ENCODE assay signal across 9 cellular contexts in the genomic region with DNA sequence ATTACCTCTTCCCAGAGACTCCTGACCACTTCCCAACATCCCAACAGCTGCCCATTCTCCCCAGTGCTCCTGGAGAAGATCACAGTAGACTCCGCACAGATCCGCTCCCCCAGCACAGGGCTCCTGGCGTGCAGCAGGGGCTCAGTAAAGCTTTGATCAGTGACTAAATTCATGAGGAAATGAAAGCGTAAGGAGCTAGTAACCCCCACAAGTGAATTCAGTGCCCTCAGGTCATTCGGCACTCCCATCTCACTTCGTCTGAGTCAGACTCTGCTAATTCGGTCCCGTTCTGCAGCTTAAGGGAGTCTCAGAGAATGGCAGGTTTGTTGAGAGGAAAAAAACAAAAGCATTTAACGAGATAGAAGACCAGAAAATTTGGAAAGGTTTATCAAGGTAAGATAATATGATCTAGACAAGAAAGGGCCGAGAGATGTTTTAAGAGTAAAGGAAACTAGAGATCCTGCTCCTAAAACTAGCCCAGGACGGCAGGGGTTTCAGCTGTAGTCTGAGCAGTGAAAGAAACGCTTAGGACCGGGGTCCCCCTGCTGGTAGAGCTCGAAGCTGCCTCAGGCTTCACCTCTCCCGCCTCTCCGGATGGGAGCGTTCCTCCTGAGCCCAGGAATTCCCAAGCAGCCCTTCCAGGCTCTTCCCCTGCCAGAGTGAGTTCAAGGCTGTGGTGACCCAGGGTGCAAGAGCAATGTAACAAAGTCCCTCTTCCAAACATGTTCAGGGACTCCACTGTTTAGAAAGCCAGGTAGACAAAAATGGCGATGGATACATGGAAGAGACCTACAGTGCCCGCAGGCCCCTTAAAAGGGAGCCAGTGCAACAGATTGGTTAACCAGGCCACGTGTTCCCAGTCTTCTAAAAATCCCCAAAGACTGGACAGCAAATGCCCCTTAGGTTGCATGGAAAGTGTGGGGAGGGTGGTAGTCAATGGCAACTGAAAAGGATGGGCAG.
A peak's percentile ranks its signal among the peaks of the same experiment; 100 is the strongest.
DNase-seq lines count a peak whose midpoint lies in the region; ATAC-seq, FAIRE-seq and TF ChIP-seq lines count a peak whose summit lies in the region.
"Had no signal": no experiment of that assay in that cellular context is flagged by ENCODE, and none has a peak within 500 bp of the region (broad histone marks: within the 10 kb centered on the region; RNA-seq: fewer than 3 reads in every experiment).

No MANE protein-coding gene starts in this region.

- H4K5ac ChIP-seq in H1 (ENCODE audit: insufficient read length, low read depth, low read length) = no peak overlapping the region

- peak overlapping the region; percentile 83 for H2AFZ ChIP-seq in H1 (ENCODE audit: low read length)

- no peaks in the 10 kb centered on the region for H3K79me2 ChIP-seq in H1 (ENCODE audit: control insufficient read depth in 1 of 2, insufficient read depth in 2 of 2, low read length in 2 of 2)

- H3K36me3 Mint-ChIP-seq in stimulated activated naive B cell treated with anti-CD40 and anti-IgM and Interleukin-4, amounts not matched to agents 10 μg/mL and 1 μg/mL and 100 μg/mL, for 72 hours = no peaks in the 10 kb centered on the region

- peak overlapping the region; percentile 38 for H3K4me3 ChIP-seq in HUES48 (ENCODE audit: low read depth, low read length)
- no peak overlapping the region for H3K4me3 ChIP-seq in H1 (ENCODE audit: extremely low read depth in 1 of 4, insufficient read depth in 2 of 4, low read depth in 3 of 4, low read length in 4 of 4)
- no peak overlapping the region for H3K4me3 ChIP-seq in lower leg skin (ENCODE audit: low read depth, poor library complexity, severe bottlenecking)

- H3K27ac ChIP-seq in HUES48 (ENCODE audit: low read depth, low read length) = no peak overlapping the region
- H3K27ac ChIP-seq in H1 (ENCODE audit: low read depth, low read length) = no peak overlapping the region

- no peaks in the 10 kb centered on the region for H4K20me1 ChIP-seq in H1 (replicated peaks in 1 of 2; ENCODE audit: control insufficient read depth in 1 of 2, insufficient read depth in 2 of 2, low read length in 2 of 2)

- no peak overlapping the region for H2BK12ac ChIP-seq in H1 (ENCODE audit: low read depth, low read length)

- peak overlapping the region; percentile 48; the same call in 1 of the 2 replicates for H2BK20ac ChIP-seq in H1 (ENCODE audit: low read length)

- intact Hi-C loops in lower leg skin (cut with DNase I; ENCODE audit: low total_unique reads) = loop anchor here (10.0 kb wide), 1 partner anchor 152 kb away; no protein-coding TSS in a partner anchor

- TF ChIP-seq EP300 in H1 (IDR thresholded peaks at IDR 0.05; ENCODE audit: borderline replicate concordance in 1 of 2, low read depth in 2 of 2, low read length in 2 of 2) = no peak

- H3K9me3 ChIP-seq in HUES48 (ENCODE audit: control insufficient read depth, insufficient read depth, low read length) = no peaks in the 10 kb centered on the region
- H3K9me3 ChIP-seq in H1 (ENCODE audit: insufficient read depth in 2 of 2, low read depth in 1 of 2, low read length in 1 of 2) = no peaks in the 10 kb centered on the region

- no peak overlapping the region for H3K27ac Mint-ChIP-seq in stimulated activated naive B cell treated with anti-CD40 and anti-IgM and Interleukin-4, amounts not matched to agents 10 μg/mL and 1 μg/mL and 100 μg/mL, for 72 hours

- no peak overlapping the region for H3K4me3 Mint-ChIP-seq in stimulated activated naive B cell treated with anti-CD40 and anti-IgM and Interleukin-4, amounts not matched to agents 10 μg/mL and 1 μg/mL and 100 μg/mL, for 72 hours

- H3K56ac ChIP-seq in H1 (replicated peaks; ENCODE audit: insufficient read length, low read depth, low read length) = no peak overlapping the region

- DNase-seq in NCI-H2081 (lab: John Stamatoyannopoulos, UW) (peak; percentile 46 to 52), NCI-H2081 treated with DMSO at 0.1 percent for 48 hours (lab: John Stamatoyannopoulos, UW) (no peak), RPMI8226 (peak; percentile 48), H1 (ENCODE audit: low read depth in 1 of 2, low spot score in 2 of 2) (peak; percentile 70 to 91), lower leg skin (ENCODE audit: low spot score in 2 of 2) (peak; percentile 79 to 95)
- no peak for DNase-seq in stimulated activated naive B cell treated with anti-CD40 and anti-IgM and Interleukin-4, amounts not matched to agents 10 μg/mL and 1 μg/mL and 100 μg/mL, for 72 hours

- no peak overlapping the region for H2BK15ac ChIP-seq in H1 (ENCODE audit: low read length)

- CTCF ChIA-PET in H1 (lab: Charles Lee; ENCODE audit: partially characterized antibody) = interaction anchor here (0.6 to 4.9 kb wide), 48 partner anchors 10 to 898 kb away, joined by 3 to 56 read pairs (median 5); no protein-coding TSS in a partner anchor

- TF ChIP-seq POLR2A in H1 (IDR thresholded peaks at IDR 0.05; ENCODE audit: control extremely low read depth in 1 of 2, low read depth in 2 of 2, low read length in 2 of 2) (no peak), lower leg skin (IDR thresholded peaks at IDR 0.05) (no peak)

- H3K9ac ChIP-seq in HUES48 (ENCODE audit: low read depth, low read length) (peak overlapping the region; percentile 2; the same call in 1 of the 2 replicates), H1 (replicated peaks in 1 of 4; ENCODE audit: extremely low read depth in 1 of 4, low read depth in 3 of 4, low read length in 3 of 4) (no peak overlapping the region)

- no peak overlapping the region for H4K91ac ChIP-seq in H1 (replicated peaks; ENCODE audit: insufficient read length, low read length)

- TF ChIP-seq CTCF in H1 (IDR thresholded peaks at IDR 0.05; ENCODE audit: control extremely low read depth in 1 of 3, insufficient read depth in 1 of 3, low read depth in 1 of 3, low read length in 3 of 3) (peak; percentile 92 to 95 (median 93)), lower leg skin (IDR thresholded peaks at IDR 0.05) (peak in 1 of 3 donors; percentile 37)

- H3K36me3 ChIP-seq in HUES48 (ENCODE audit: control insufficient read depth, insufficient read depth, low read length) = no peaks in the 10 kb centered on the region
- H3K36me3 ChIP-seq in H1 (ENCODE audit: control insufficient read depth in 2 of 4, insufficient read depth in 4 of 4, low read length in 3 of 4) = no peaks in the 10 kb centered on the region

- H3K4me1 ChIP-seq in HUES48 (ENCODE audit: control insufficient read depth, insufficient read depth, low read length) (peaks cover 12% of the 10 kb centered on the region; the same call in 1 of the 2 replicates), H1 (replicated peaks in 1 of 4; ENCODE audit: control insufficient read depth in 3 of 4, insufficient read depth in 4 of 4, low read length in 3 of 4) (peaks cover 0 to 5% (median under 1%) of the 10 kb centered on the region in 4 experiments; a peak in 3 of 7 replicates)

- no peak overlapping the region for H2BK120ac ChIP-seq in H1 (replicated peaks; ENCODE audit: low read depth, low read length)

- peak; percentile 94 to 97 for TF ChIP-seq RAD21 in H1 (IDR thresholded peaks at IDR 0.05 in 1 of 2, conservative IDR thresholded peaks at IDR 0.05 in 1 of 2; ENCODE audit: low read depth in 2 of 2, low read length in 2 of 2)

- H3K27me3 Mint-ChIP-seq in stimulated activated naive B cell treated with anti-CD40 and anti-IgM and Interleukin-4, amounts not matched to agents 10 μg/mL and 1 μg/mL and 100 μg/mL, for 72 hours = peaks cover 19 to 22% of the 10 kb centered on the region in 2 donors

- H3K27me3 ChIP-seq in HUES48 (ENCODE audit: control insufficient read depth, insufficient read depth, low read length) (no peaks in the 10 kb centered on the region), H1 (replicated peaks in 1 of 4; ENCODE audit: control insufficient read depth in 3 of 4, extremely low read depth in 1 of 4, insufficient read depth in 3 of 4, low read length in 3 of 4) (no peaks in the 10 kb centered on the region)

- H3K9me3 Mint-ChIP-seq in stimulated activated naive B cell treated with anti-CD40 and anti-IgM and Interleukin-4, amounts not matched to agents 10 μg/mL and 1 μg/mL and 100 μg/mL, for 72 hours = no peaks in the 10 kb centered on the region

- no peak overlapping the region for H3K18ac ChIP-seq in H1 (ENCODE audit: extremely low read depth, low read length)

- H4K8ac ChIP-seq in H1 (ENCODE audit: extremely low read depth, insufficient read depth, low read length) = no peak overlapping the region; the same call in 1 of the 2 replicates

- POLR2A ChIA-PET in H1 (lab: Charles Lee; ENCODE audit: partially characterized antibody) = no interaction called here

- no peaks in the 10 kb centered on the region for H3K4me1 Mint-ChIP-seq in stimulated activated naive B cell treated with anti-CD40 and anti-IgM and Interleukin-4, amounts not matched to agents 10 μg/mL and 1 μg/mL and 100 μg/mL, for 72 hours

- H3K14ac ChIP-seq in H1 (ENCODE audit: insufficient read length) = no peak overlapping the region

- WGBS in H1 (ENCODE audit: extremely low coverage in 1 of 2, insufficient coverage in 1 of 2, insufficient read length in 1 of 2, insufficient replicate concordance in 2 of 2, low coverage in 1 of 2, low lambda C conversion rate in 2 of 2, missing lambda C conversion rate in 1 of 2), 2 experiments = 43% methylated on average over 20 of the region's 20 CpGs; no CpG with 5 or more reads in 1 of the 2 experiments
- WGBS in lower leg skin, 2 donors = 25% methylated on average over 20 of the region's 20 CpGs

- H2BK5ac ChIP-seq in H1 (ENCODE audit: low read depth, low read length) = no peak overlapping the region

- no peaks in the 10 kb centered on the region for H3K23me2 ChIP-seq in H1 (ENCODE audit: low read depth, low read length)

- peak; percentile 65 for FAIRE-seq in H1 (lab: Jason Lieb, UNC)
- FAIRE-seq: G401.6 had no signal

- ATAC-seq in GM21515 (IDR thresholded peaks at IDR 0.05; ENCODE audit: unreplicated experiment) = peak; percentile 92
- peak; percentile 64 to 78 for ATAC-seq in stimulated activated naive B cell treated with anti-CD40 and anti-IgM and Interleukin-4, amounts not matched to agents 10 μg/mL and 1 μg/mL and 100 μg/mL, for 72 hours (replicated peaks)

- H3K23ac ChIP-seq in H1 (ENCODE audit: insufficient read length) = no peak overlapping the region

- H3K4ac ChIP-seq in H1 (replicated peaks; ENCODE audit: insufficient read length, low read depth, low read length) = no peak overlapping the region

- H3K79me1 ChIP-seq in H1 (ENCODE audit: low read depth, low read length) = no peaks in the 10 kb centered on the region

- H3K4me2 ChIP-seq in H1 (ENCODE audit: insufficient read depth in 1 of 2, low read depth in 2 of 2, low read length in 2 of 2) = peak overlapping the region in 1 of 2 experiments; percentile 2; a peak in 1 of 4 replicates

- H2AK5ac ChIP-seq in H1 (ENCODE audit: low read depth, low read length) = no peak overlapping the region

TF ChIP-seq in H1, 55 proteins besides CTCF, POLR2A, EP300 and RAD21 (continues in another document):
- TF ChIP-seq JUN (IDR thresholded peaks at IDR 0.05; ENCODE audit: low read depth, low read length) (no peak), JUND (IDR thresholded peaks at IDR 0.05; ENCODE audit: low read length) (0 out of 2 replicates have a peak, but pooled peaks have one; percentile 9), YY1 (IDR thresholded peaks at IDR 0.05; ENCODE audit: low read depth, low read length) (0 out of 2 replicates have a peak, but pooled peaks have one; percentile 21), NRF1 (IDR thresholded peaks at IDR 0.05; ENCODE audit: low read depth, low read length) (no peak), SRF (IDR thresholded peaks at IDR 0.05; ENCODE audit: low read depth, low read length) (no peak), KDM5A (IDR thresholded peaks at IDR 0.05; ENCODE audit: low read length) (no peak)

Comparison
In these comparisons a context has a peak if more than half of its experiments do, and no peak if none do; other contexts are left out.
1. DNase-seq: peak in NCI-H2081 (2 of 2), RPMI8226 (single experiment), H1 (2 of 2) and lower leg skin (2 of 2); none in NCI-H2081 treated with DMSO at 0.1 percent for 48 hours (single experiment) and stimulated activated naive B cell treated with anti-CD40 and anti-IgM and Interleukin-4, amounts not matched to agents 10 μg/mL and 1 μg/mL and 100 μg/mL, for 72 hours (single experiment).